Comparison of ENCODE assay signal across 22 cellular contexts in genomic region chr13:44336934-44337333, GRCh38.
"Had no signal": no experiment of that assay in that cellular context is flagged by ENCODE, and none has a peak within 500 bp of the region (broad histone marks: within the 10 kb centered on the region; RNA-seq: fewer than 3 reads in every experiment).

No MANE protein-coding gene starts in this region.

- H3K4me3 ChIP-seq: coronary artery, esophagus muscularis mucosa, gastrocnemius medialis, heart right ventricle, lung, psoas muscle, right lobe of liver, spleen, tibial artery, upper lobe of right lung, vagina had no signal

- H3K4me1 ChIP-seq: right lobe of liver, spleen had no signal

- H3K27me3 ChIP-seq: esophagus muscularis mucosa, gastrocnemius medialis, heart right ventricle, neutrophil, right lobe of liver, spleen, tibial artery, upper lobe of right lung, vagina had no signal

- ATAC-seq: gastrocnemius medialis; heart right ventricle; left ventricle myocardium superior; naive thymus-derived CD4-positive, alpha-beta T cell; psoas muscle; right lobe of liver; stimulated activated memory B cell treated with anti-CD40 and anti-IgM and Interleukin-4, amounts not matched to agents 10 μg/mL and 1 μg/mL and 100 μg/mL, for 72 hours; upper lobe of right lung had no signal

- H3K36me3 ChIP-seq: esophagus muscularis mucosa, gastrocnemius medialis, heart right ventricle, neutrophil, right lobe of liver, spleen, tibial artery, upper lobe of right lung, vagina had no signal

- H3K9me3 ChIP-seq: esophagus muscularis mucosa, gastrocnemius medialis, neutrophil, psoas muscle, right lobe of liver, spleen, tibial artery, upper lobe of right lung, vagina had no signal

- H3K27ac ChIP-seq: coronary artery, esophagus muscularis mucosa, gastrocnemius medialis, heart right ventricle, neutrophil, psoas muscle, right lobe of liver, spleen, tibial artery, upper lobe of right lung, vagina had no signal

- DNase-seq: effector CD4-positive, alpha-beta T cell; gastrocnemius medialis; heart right ventricle; hypothalamus; left ventricle myocardium superior; mesendoderm; naive thymus-derived CD4-positive, alpha-beta T cell; psoas muscle; retina; right lobe of liver; spleen; stimulated activated CD4-positive, alpha-beta T cell treated with anti-CD3 and anti-CD28 coated beads, Interleukin-15, amount 100 ng/mL, for 24 hours; stimulated activated CD4-positive, alpha-beta T cell treated with anti-CD3 and anti-CD28 coated beads, Interleukin-1b, Interleukin-23, amount 100 ng/mL, for 48 hours; stimulated activated CD4-positive, alpha-beta T cell treated with anti-CD3 and anti-CD28 coated beads, Interleukin-4, amount 100 ng/mL, for 24 hours; tibial artery; upper lobe of right lung had no signal
